In the genomic region with DNA sequence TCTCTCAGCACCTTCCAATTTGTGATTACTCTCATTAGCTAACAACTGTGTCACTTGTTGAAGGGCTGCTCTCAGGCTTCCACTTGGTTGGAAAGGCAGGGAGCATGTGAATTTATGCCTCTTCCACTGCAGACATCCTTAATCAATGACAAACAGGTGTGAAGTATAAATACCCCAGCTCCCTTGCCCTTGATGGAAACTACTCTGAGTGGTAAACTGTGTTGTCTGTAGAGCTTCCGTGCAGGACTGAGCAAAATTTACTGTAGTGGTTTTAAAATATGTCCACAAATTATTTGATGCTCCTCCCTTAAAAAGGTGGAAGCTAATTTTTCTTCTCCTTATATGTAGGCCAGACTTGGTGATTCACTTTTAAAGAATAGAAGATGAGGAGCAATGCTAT, we compare ENCODE assay signal across 3 cellular contexts.
"Had no signal": no experiment of that assay in that cellular context is flagged by ENCODE, and none has a peak within 500 bp of the region (broad histone marks: within the 10 kb centered on the region; RNA-seq: fewer than 3 reads in every experiment).

No MANE protein-coding gene starts in this region.

- DNase-seq: GDM1, GF-D8 had no signal

- H3K4me3 ChIP-seq: GM12878 had no signal
